8 cellular contexts compared by ENCODE assay signal in genomic region chr20:21808863-21809664, GRCh38.
DNase-seq lines count a peak whose midpoint lies in the region; ATAC-seq, FAIRE-seq and TF ChIP-seq lines count a peak whose summit lies in the region.

No MANE protein-coding gene starts in this region.

- H3K36me3 Mint-ChIP-seq in chondrocyte (ENCODE audit: low read depth) (no peaks in the 10 kb centered on the region), nephron progenitor cell (ENCODE audit: low read depth) (no peaks in the 10 kb centered on the region)

- FAIRE-seq in GM19239 (lab: Jason Lieb, UNC), result no peak

- TF ChIP-seq CTCF in AG04449 (IDR thresholded peaks at IDR 0.05; ENCODE audit: insufficient read depth, low read length, missing control alignments) (peak; percentile 17), RWPE1 (conservative IDR thresholded peaks at IDR 0.05; ENCODE audit: low read depth) (peak; percentile 71), chondrocyte (IDR thresholded peaks at IDR 0.05) (peak; percentile 56), nephron progenitor cell (IDR thresholded peaks at IDR 0.05) (peak; percentile 69), upper lobe of right lung (IDR thresholded peaks at IDR 0.05) (peak; percentile 73)

- H3K36me3 ChIP-seq in upper lobe of right lung, result no peaks in the 10 kb centered on the region

- no peaks in the 10 kb centered on the region for H3K4me1 Mint-ChIP-seq in chondrocyte (ENCODE audit: low read depth)
- no peaks in the 10 kb centered on the region for H3K4me1 Mint-ChIP-seq in nephron progenitor cell

- ATAC-seq in upper lobe of right lung, result peak; percentile 65
- ATAC-seq in HG02571 (IDR thresholded peaks at IDR 0.05; ENCODE audit: unreplicated experiment), result no peak

- POLR2A ChIA-PET in AG04449 (lab: Yijun Ruan, JAX) (no interaction called here), RWPE1 (lab: Yijun Ruan, JAX; ENCODE audit: low non-redundant PET) (no interaction called here)

- CTCF ChIA-PET in AG04449 (lab: Yijun Ruan, JAX), result no interaction called here
- CTCF ChIA-PET in RWPE1 (lab: Yijun Ruan, JAX), result interaction anchor here (0.7 kb wide), 3 partner anchors 22 to 363 kb away, joined by 3 to 4 read pairs (median 3); no protein-coding TSS in a partner anchor

- H3K27ac Mint-ChIP-seq in chondrocyte (ENCODE audit: unreplicated experiment), result no peak overlapping the region
- H3K27ac Mint-ChIP-seq in nephron progenitor cell, result no peak overlapping the region

- intact Hi-C loops in upper lobe of right lung (cut with DNase I), result no loop called here

- H3K9me3 ChIP-seq in upper lobe of right lung, result no peaks in the 10 kb centered on the region

- H3K4me3 Mint-ChIP-seq in chondrocyte (ENCODE audit: unreplicated experiment), result no peak overlapping the region
- H3K4me3 Mint-ChIP-seq in nephron progenitor cell, result no peak overlapping the region

- no peaks in the 10 kb centered on the region for H3K27me3 Mint-ChIP-seq in chondrocyte (ENCODE audit: low read depth)
- peaks cover 20% of the 10 kb centered on the region for H3K27me3 Mint-ChIP-seq in nephron progenitor cell (ENCODE audit: low read depth, poor library complexity)

- peaks cover 4% of the 10 kb centered on the region for H3K9me3 Mint-ChIP-seq in chondrocyte (ENCODE audit: low read depth)
- no peaks in the 10 kb centered on the region for H3K9me3 Mint-ChIP-seq in nephron progenitor cell

- no peak overlapping the region for H3K4me3 ChIP-seq in AG04449 (ENCODE audit: low read depth, low read length)
- no peak overlapping the region for H3K4me3 ChIP-seq in upper lobe of right lung

- H3K27me3 ChIP-seq in upper lobe of right lung, result no peaks in the 10 kb centered on the region

- DNase-seq in AG04449 (ENCODE audit: low read depth, low spot score) (no peak), GM19239 (ENCODE audit: insufficient read length, low spot score) (peak; percentile 40), RWPE1 (ENCODE audit: low spot score) (peak; percentile 5), chondrocyte (ENCODE audit: low spot score) (no peak), nephron progenitor cell (peak; percentile 79), upper lobe of right lung (peak; percentile 75), OCI-M2 (lab: John Stamatoyannopoulos, UW; ENCODE audit: unreplicated experiment) (no peak)

- no peaks in the 10 kb centered on the region for H3K4me1 ChIP-seq in upper lobe of right lung

- no peak overlapping the region for H3K27ac ChIP-seq in RWPE1
- H3K27ac ChIP-seq in upper lobe of right lung, result no peak overlapping the region

Comparison
In these comparisons a context has a peak if more than half of its experiments do, and no peak if none do; other contexts are left out.
1. DNase-seq: peak in GM19239 (single experiment), RWPE1 (single experiment), nephron progenitor cell (single experiment) and upper lobe of right lung (single experiment); none in AG04449 (single experiment), chondrocyte (single experiment) and OCI-M2 (single experiment).
2. CTCF ChIP-seq: peak in every context shown above with its lines; median percentile 73 in upper lobe of right lung; 71 in RWPE1; 69 in nephron progenitor cell; 56 in chondrocyte; 17 in AG04449.